8 cellular contexts compared by ENCODE assay signal in the genomic region with DNA sequence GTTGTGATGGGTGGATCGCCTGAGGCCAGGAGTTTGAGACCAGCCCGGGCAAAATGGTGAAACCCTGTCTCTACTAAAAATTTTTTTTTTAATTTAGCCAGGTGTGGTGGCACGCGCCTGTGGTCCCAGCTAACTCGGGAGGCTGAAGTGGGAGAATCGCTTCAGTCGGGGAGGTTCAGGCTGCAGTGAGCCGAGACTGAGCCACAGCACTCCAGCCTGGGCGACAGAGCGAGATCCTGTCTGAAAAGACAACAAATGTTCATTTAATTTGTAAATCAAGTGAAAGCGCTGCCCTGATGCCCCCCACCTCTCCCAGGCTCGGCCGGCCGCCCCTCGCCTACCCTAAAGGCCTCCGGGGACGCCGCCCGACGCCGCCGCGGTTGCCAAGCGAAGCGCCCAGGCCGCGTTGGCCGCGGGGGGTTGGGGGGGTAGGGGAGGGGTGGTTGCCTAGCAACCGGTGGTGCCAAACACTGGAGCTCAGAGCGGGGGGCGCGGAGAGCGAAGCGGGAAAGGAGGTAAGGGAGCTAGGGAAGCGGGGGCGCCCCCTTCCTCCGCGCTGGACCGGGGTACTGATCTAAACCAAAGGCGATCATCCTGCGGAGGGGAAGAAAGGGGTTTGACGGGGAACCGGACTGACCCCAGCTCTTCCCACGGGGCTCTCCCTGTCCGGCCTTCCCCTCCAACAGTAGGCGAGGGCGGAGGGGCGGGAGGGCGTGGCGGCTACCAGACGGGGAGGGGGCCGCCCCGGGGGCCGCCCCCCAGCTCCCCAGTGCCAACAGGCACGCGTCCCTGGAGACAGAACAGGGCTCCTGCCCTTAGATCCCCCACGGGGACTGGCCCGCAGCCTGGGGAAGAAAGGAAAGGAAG. TPM values are rescaled to one million over a fixed set of nuclear protein-coding genes. Genes with fewer than 3 reads are reported as not detected.
DNase-seq lines count a peak whose midpoint lies in the region; ATAC-seq and TF ChIP-seq lines count a peak whose summit lies in the region.

TSS of gene TEKT2 (plus strand) at position 460 of the 867 bp plus-strand sequence. CDS start 828 bp downstream, outside the sequence.

- 15% methylated on average over 38 of the region's 59 CpGs for WGBS in hepatocyte (ENCODE audit: low lambda C conversion rate, missing lambda C conversion rate)

- H3K27ac ChIP-seq in hepatocyte (no peak within 1 kb of the TSS), gastrocnemius medialis (no peak within 1 kb of the TSS)

- H4K20me1 ChIP-seq in hepatocyte (ENCODE audit: insufficient read depth, poor library complexity, severe bottlenecking) = no peaks in the 10 kb centered on the region

- H3K36me3 ChIP-seq in hepatocyte (replicated peaks; ENCODE audit: insufficient read depth, low read depth) = no peaks in the 10 kb centered on the region
- H3K36me3 ChIP-seq in gastrocnemius medialis = no peaks in the 10 kb centered on the region

- H3K9me3 Mint-ChIP-seq in activated naive CD8-positive, alpha-beta T cell treated with anti-CD3 and anti-CD28 coated beads, Interleukin-2, amount 50 U/mL, for 24 hours = no peaks in the 10 kb centered on the region
- no peaks in the 10 kb centered on the region for H3K9me3 Mint-ChIP-seq in activated CD4-positive, alpha-beta memory T cell treated with anti-CD3 and anti-CD28 coated beads, Interleukin-2, amount 10 ng/mL, durations not matched to agents 7 days and 5 days

- CTCF ChIA-PET in activated CD4-positive, alpha-beta memory T cell treated with anti-CD3 and anti-CD28 coated beads, Interleukin-2, amount 10 ng/mL, durations not matched to agents 7 days and 5 days (lab: Charles Lee) = no interaction called here

- ATAC-seq in activated naive CD8-positive, alpha-beta T cell treated with anti-CD3 and anti-CD28 coated beads, Interleukin-2, amount 50 U/mL, for 24 hours = no peak
- ATAC-seq in gastrocnemius medialis (no peak), GM18861 (IDR thresholded peaks at IDR 0.05; ENCODE audit: unreplicated experiment) (no peak)

- no peak for TF ChIP-seq EP300 in Ishikawa (IDR thresholded peaks at IDR 0.05; ENCODE audit: borderline replicate concordance)

- TF ChIP-seq CTCF in hepatocyte (IDR thresholded peaks at IDR 0.05; ENCODE audit: poor library complexity) = peak; percentile 17
- TF ChIP-seq CTCF in gastrocnemius medialis (IDR thresholded peaks at IDR 0.05 in 4 of 5, conservative IDR thresholded peaks at IDR 0.05 in 1 of 5) = no peak

- H3K4me1 Mint-ChIP-seq in activated naive CD8-positive, alpha-beta T cell treated with anti-CD3 and anti-CD28 coated beads, Interleukin-2, amount 50 U/mL, for 24 hours = peaks cover 4% of the 10 kb centered on the region
- H3K4me1 Mint-ChIP-seq in activated CD4-positive, alpha-beta memory T cell treated with anti-CD3 and anti-CD28 coated beads, Interleukin-2, amount 10 ng/mL, durations not matched to agents 7 days and 5 days = peaks cover 6% of the 10 kb centered on the region

- in situ Hi-C loops in gastrocnemius medialis (cut with MboI; ENCODE audit: low sequenced_read_pairs in 4 of 4) = no loop called here

- no peaks in the 10 kb centered on the region for H3K27me3 ChIP-seq in hepatocyte
- H3K27me3 ChIP-seq in gastrocnemius medialis = peaks cover 14 to 45% (median 28%) of the 10 kb centered on the region in 3 donors

- H3K4me3 ChIP-seq in hepatocyte (peak within 1 kb of the TSS; percentile 55), gastrocnemius medialis (peak within 1 kb of the TSS; percentile 16 to 57 (median 48))

- H3K4me3 Mint-ChIP-seq in activated naive CD8-positive, alpha-beta T cell treated with anti-CD3 and anti-CD28 coated beads, Interleukin-2, amount 50 U/mL, for 24 hours = peak within 1 kb of the TSS; percentile 34
- H3K4me3 Mint-ChIP-seq in activated CD4-positive, alpha-beta memory T cell treated with anti-CD3 and anti-CD28 coated beads, Interleukin-2, amount 10 ng/mL, durations not matched to agents 7 days and 5 days = no peak within 1 kb of the TSS

- no peaks in the 10 kb centered on the region for H3K9me2 ChIP-seq in hepatocyte (replicated peaks; ENCODE audit: insufficient read depth)

- POLR2A ChIA-PET in activated CD4-positive, alpha-beta memory T cell treated with anti-CD3 and anti-CD28 coated beads, Interleukin-2, amount 10 ng/mL, durations not matched to agents 7 days and 5 days (lab: Charles Lee) = interaction anchor here (2.0 kb wide), 1 partner anchor 153 kb away, joined by 4 read pairs; the partner anchor contains the start of gene AGO3

- H2AFZ ChIP-seq in hepatocyte = peak within 1 kb of the TSS; percentile 84

- peak within 1 kb of the TSS; percentile 97 for H3K4me2 ChIP-seq in hepatocyte

- intact Hi-C loops in gastrocnemius medialis (cut with DNase I; ENCODE audit: low total_unique reads) = no loop called here

- TF ChIP-seq RAD21 in Ishikawa (IDR thresholded peaks at IDR 0.05; ENCODE audit: low read depth) = no peak

- DNase-seq in Ammon's horn (ENCODE audit: low spot score) (peak; percentile 84), hepatocyte (ENCODE audit: low spot score) (peak; percentile 80), gastrocnemius medialis (no peak), GM19240 (ENCODE audit: insufficient read length, low spot score) (no peak)
- peak; percentile 32 for DNase-seq in activated naive CD8-positive, alpha-beta T cell treated with anti-CD3 and anti-CD28 coated beads, Interleukin-2, amount 50 U/mL, for 24 hours
- DNase-seq in activated CD4-positive, alpha-beta memory T cell treated with anti-CD3 and anti-CD28 coated beads, Interleukin-2, amount 10 ng/mL, durations not matched to agents 7 days and 5 days = no peak

- H3K9me3 ChIP-seq in hepatocyte (ENCODE audit: low read depth) = no peaks in the 10 kb centered on the region
- no peaks in the 10 kb centered on the region for H3K9me3 ChIP-seq in gastrocnemius medialis

- H3K79me2 ChIP-seq in hepatocyte = peaks cover under 1% of the 10 kb centered on the region

- H3K4me1 ChIP-seq in hepatocyte (ENCODE audit: insufficient read depth) = peaks cover 9% of the 10 kb centered on the region
- H3K4me1 ChIP-seq in gastrocnemius medialis = peaks cover 0 to 14% of the 10 kb centered on the region in 2 donors

- peaks cover 37% of the 10 kb centered on the region for H3K27me3 Mint-ChIP-seq in activated naive CD8-positive, alpha-beta T cell treated with anti-CD3 and anti-CD28 coated beads, Interleukin-2, amount 50 U/mL, for 24 hours
- H3K27me3 Mint-ChIP-seq in activated CD4-positive, alpha-beta memory T cell treated with anti-CD3 and anti-CD28 coated beads, Interleukin-2, amount 10 ng/mL, durations not matched to agents 7 days and 5 days = peaks cover 26% of the 10 kb centered on the region

- no peak for TF ChIP-seq POLR2A in gastrocnemius medialis (IDR thresholded peaks at IDR 0.05)

- no peaks in the 10 kb centered on the region for H3K36me3 Mint-ChIP-seq in activated naive CD8-positive, alpha-beta T cell treated with anti-CD3 and anti-CD28 coated beads, Interleukin-2, amount 50 U/mL, for 24 hours (ENCODE audit: low read depth)
- no peaks in the 10 kb centered on the region for H3K36me3 Mint-ChIP-seq in activated CD4-positive, alpha-beta memory T cell treated with anti-CD3 and anti-CD28 coated beads, Interleukin-2, amount 10 ng/mL, durations not matched to agents 7 days and 5 days (ENCODE audit: low read depth)

- H3K27ac Mint-ChIP-seq in activated naive CD8-positive, alpha-beta T cell treated with anti-CD3 and anti-CD28 coated beads, Interleukin-2, amount 50 U/mL, for 24 hours = no peak within 1 kb of the TSS
- no peak within 1 kb of the TSS for H3K27ac Mint-ChIP-seq in activated CD4-positive, alpha-beta memory T cell treated with anti-CD3 and anti-CD28 coated beads, Interleukin-2, amount 10 ng/mL, durations not matched to agents 7 days and 5 days

TF ChIP-seq in Ishikawa, 13 proteins besides CTCF, POLR2A, EP300 and RAD21:
- peak; percentile 77 for TF ChIP-seq ZBTB7A (IDR thresholded peaks at IDR 0.05; ENCODE audit: low read depth)
- TF ChIP-seq NFIC (IDR thresholded peaks at IDR 0.05) = no peak

RNA-seq across cellular contexts. Expression of gene TEKT2, which starts in this region (rescaled TPM):
- 1.1 TPM in 1 of 2 replicates, not detected in the other for total RNA-seq in hepatocyte
- 0.16 and 1.4 TPM in 2 replicates for polyA plus RNA-seq in hepatocyte
- total RNA-seq in gastrocnemius medialis = not detected
- not detected for total RNA-seq in activated CD4-positive, alpha-beta memory T cell treated with anti-CD3 and anti-CD28 coated beads, Interleukin-2, amount 10 ng/mL, durations not matched to agents 7 days and 5 days

Comparison
In these comparisons a context has a peak if more than half of its experiments do, and no peak if none do; other contexts are left out.
1. DNase-seq: peak in Ammon's horn (single experiment), activated naive CD8-positive, alpha-beta T cell treated with anti-CD3 and anti-CD28 coated beads, Interleukin-2, amount 50 U/mL, for 24 hours (single experiment) and hepatocyte (single experiment); none in gastrocnemius medialis (0 of 2), GM19240 (single experiment) and activated CD4-positive, alpha-beta memory T cell treated with anti-CD3 and anti-CD28 coated beads, Interleukin-2, amount 10 ng/mL, durations not matched to agents 7 days and 5 days (single experiment).